In the genomic region with DNA sequence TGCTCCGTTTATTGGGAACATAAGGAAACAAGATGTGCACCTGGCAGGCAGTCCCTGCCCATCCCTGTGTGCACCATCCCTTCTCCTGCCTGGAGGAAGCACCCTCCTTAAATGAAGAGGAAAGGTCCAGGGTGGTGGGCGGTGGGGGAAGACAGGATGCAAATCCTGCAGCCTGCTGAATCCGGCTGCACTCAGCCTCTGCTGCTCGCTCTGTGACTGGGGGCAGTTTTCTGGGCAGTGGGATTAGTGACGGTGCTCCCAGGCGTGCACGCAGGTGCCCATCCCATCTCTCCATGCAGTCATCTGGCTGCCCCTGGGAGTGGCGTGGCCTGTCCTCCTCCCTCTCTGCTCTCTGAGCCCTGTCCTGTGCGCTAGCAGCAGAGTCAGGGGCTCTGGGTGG, we compare ENCODE assay signal across 23 cellular contexts.
"Had no signal": no experiment of that assay in that cellular context is flagged by ENCODE, and none has a peak within 500 bp of the region (broad histone marks: within the 10 kb centered on the region; RNA-seq: fewer than 3 reads in every experiment).

No MANE protein-coding gene starts in this region.

- H3K4me1 Mint-ChIP-seq: mesothelial cell of epicardium had no signal

- H3K27me3 ChIP-seq: gastrocnemius medialis had no signal

- H3K9me3 Mint-ChIP-seq: dendritic cell treated with granulocyte-macrophage colony-stimulating factor and Interleukin-4, amounts not matched to agents 40 ng/mL and 50 ng/mL, for 4 days; effector memory CD8-positive, alpha-beta T cell; endodermal cell; mesothelial cell of epicardium had no signal

- H3K4me3 ChIP-seq: esophagus squamous epithelium, gastrocnemius medialis, heart right ventricle, left lung, lower lobe of right lung, mucosa of descending colon had no signal

- H3K36me3 Mint-ChIP-seq: mesothelial cell of epicardium had no signal

- DNase-seq: cortex of kidney; effector CD8-positive, alpha-beta T cell; effector memory CD8-positive, alpha-beta T cell; endodermal cell; erythroblast; esophagus squamous epithelium; foreskin fibroblast; foreskin melanocyte; gastrocnemius medialis; glutamatergic neuron; head of caudate nucleus; heart right ventricle; hippocampal formation; left cardiac atrium; left lung; left ventricle myocardium superior; lower lobe of right lung; mesenchymal stem cell; mucosa of descending colon had no signal

- H3K9me3 ChIP-seq: esophagus squamous epithelium, gastrocnemius medialis, heart right ventricle, left lung, lower lobe of right lung, mucosa of descending colon had no signal

- H3K4me3 Mint-ChIP-seq: dendritic cell treated with granulocyte-macrophage colony-stimulating factor and Interleukin-4, amounts not matched to agents 40 ng/mL and 50 ng/mL, for 4 days; effector memory CD8-positive, alpha-beta T cell; endodermal cell; mesothelial cell of epicardium had no signal

- H3K4me1 ChIP-seq: gastrocnemius medialis, lower lobe of right lung had no signal

- H3K27ac ChIP-seq: epithelial cell of prostate, esophagus squamous epithelium, gastrocnemius medialis, heart right ventricle, left lung, lower lobe of right lung had no signal

- ATAC-seq: effector memory CD8-positive, alpha-beta T cell; esophagus mucosa; gastrocnemius medialis; heart right ventricle; left cardiac atrium; left lung; left ventricle myocardium superior; lower lobe of right lung; mucosa of descending colon had no signal

- H3K36me3 ChIP-seq: esophagus squamous epithelium, gastrocnemius medialis, heart right ventricle, left lung, lower lobe of right lung had no signal

- H3K27ac Mint-ChIP-seq: dendritic cell treated with granulocyte-macrophage colony-stimulating factor and Interleukin-4, amounts not matched to agents 40 ng/mL and 50 ng/mL, for 4 days; effector memory CD8-positive, alpha-beta T cell; endodermal cell; mesothelial cell of epicardium had no signal
